In genomic region chr10:34462993-34463392, GRCh38 we compare ENCODE assay signal across 32 cellular contexts.
"Had no signal": no experiment of that assay in that cellular context is flagged by ENCODE, and none has a peak within 500 bp of the region (broad histone marks: within the 10 kb centered on the region; RNA-seq: fewer than 3 reads in every experiment).

No MANE protein-coding gene starts in this region.

- DNase-seq: activated effector memory CD4-positive, alpha-beta T cell treated with anti-CD3 and anti-CD28 coated beads, Interleukin-2, amount 50 U/mL, for 16 hours; activated effector memory CD4-positive, alpha-beta T cell treated with Interleukin-2 at 50 U/mL for 16 hours; activated gamma-delta T cell; activated gamma-delta T cell treated with Interleukin-2 at 50 U/mL for 16 hours; activated naive CD4-positive, alpha-beta T cell; activated naive CD4-positive, alpha-beta T cell treated with anti-CD3 and anti-CD28 coated beads for 36 hours; activated naive CD4-positive, alpha-beta T cell treated with anti-CD3 and anti-CD28 coated beads, Interleukin-2, amount 10 ng/mL, durations not matched to agents 7 days and 5 days; activated naive CD4-positive, alpha-beta T cell treated with anti-CD3 and anti-CD28 coated beads, Interleukin-2, amount 50 U/mL, for 16 hours; activated naive CD4-positive, alpha-beta T cell treated with Interleukin-2 at 50 U/mL for 16 hours; activated naive CD8-positive, alpha-beta T cell treated with anti-CD3 and anti-CD28 coated beads for 36 hours; activated naive CD8-positive, alpha-beta T cell treated with anti-CD3 and anti-CD28 coated beads, Interleukin-2, amount 10 ng/mL, durations not matched to agents 7 days and 5 days; activated naive CD8-positive, alpha-beta T cell treated with anti-CD3 and anti-CD28 coated beads, Interleukin-2, amount 50 U/mL, for 24 hours; activated T-cell treated with anti-CD3 and anti-CD28 coated beads, Interleukin-2, amount 50 U/mL, for 24 hours; activated T-cell treated with anti-CD3 and anti-CD28 coated beads, Interleukin-2, amount 50 U/mL, for 4 hours; activated T-cell treated with anti-CD3 and anti-CD28 coated beads, Interleukin-2, amount 50 U/mL, for 48 hours; activated T-cell treated with anti-CD3 and anti-CD28 coated beads, Interleukin-2, amount 50 U/mL, for 72 hours; adrenal gland; amniotic stem cell; amygdala; anterior cingulate cortex; aorta; body of pancreas; brain microvascular endothelial cell; caudate nucleus; central memory CD4-positive, alpha-beta T cell; cerebellar nuclear complex had no signal

- ATAC-seq: activated naive CD4-positive, alpha-beta T cell treated with anti-CD3 and anti-CD28 coated beads, Interleukin-2, amount 50 U/mL, for 72 hours; activated naive CD8-positive, alpha-beta T cell treated with anti-CD3 and anti-CD28 coated beads, Interleukin-2, amount 50 U/mL, for 24 hours; activated T-cell treated with anti-CD3 and anti-CD28 coated beads, Interleukin-2, amount 50 U/mL, for 4 hours; activated T-cell treated with anti-CD3 and anti-CD28 coated beads, Interleukin-2, amount 50 U/mL, for 72 hours; activated T-helper 17 cell treated with anti-CD3 and anti-CD28 coated beads, Interleukin-2, amount 50 U/mL, for 72 hours; body of pancreas had no signal

- H3K4me1 ChIP-seq: adrenal gland, ascending aorta, body of pancreas, breast epithelium had no signal

- H3K27ac ChIP-seq: adrenal gland, ascending aorta, body of pancreas, brain microvascular endothelial cell, breast epithelium, cardiac muscle cell had no signal

- H3K9me3 ChIP-seq: adrenal gland, ascending aorta, body of pancreas, breast epithelium had no signal

- H3K36me3 ChIP-seq: adrenal gland, ascending aorta, brain microvascular endothelial cell, breast epithelium, cardiac muscle cell had no signal

- H3K27me3 ChIP-seq: adrenal gland, ascending aorta, body of pancreas, brain microvascular endothelial cell, breast epithelium, cardiac muscle cell had no signal

- FAIRE-seq: bronchial epithelial cell had no signal

- H3K4me3 ChIP-seq: adrenal gland, ascending aorta, body of pancreas, breast epithelium, cardiac muscle cell had no signal
